17 cellular contexts compared by ENCODE assay signal in the genomic region with DNA sequence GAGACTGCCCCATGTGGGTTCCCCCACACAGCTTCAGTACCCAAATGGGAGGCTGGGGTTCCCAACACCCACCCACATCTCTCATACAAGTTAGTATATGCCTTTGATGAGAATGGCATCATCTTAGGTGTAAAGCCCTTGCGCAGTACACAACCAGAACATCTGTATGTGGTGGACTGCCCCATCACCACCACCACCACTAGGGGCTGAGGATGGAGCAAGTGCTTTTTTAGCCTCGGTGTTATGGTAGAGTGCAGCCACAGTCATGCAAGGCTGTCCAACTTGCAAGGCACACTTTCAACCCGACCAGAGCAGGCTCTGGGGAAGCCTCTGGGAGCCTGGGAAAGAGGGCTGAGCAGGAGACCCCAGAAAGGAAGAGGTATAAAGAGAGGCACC.
"Had no signal": no experiment of that assay in that cellular context is flagged by ENCODE, and none has a peak within 500 bp of the region (broad histone marks: within the 10 kb centered on the region; RNA-seq: fewer than 3 reads in every experiment).

No MANE protein-coding gene starts in this region.

- H3K27me3 Mint-ChIP-seq: activated CD4-positive, alpha-beta T cell treated with anti-CD3 and anti-CD28 coated beads, Interleukin-2, amount 10 ng/mL, durations not matched to agents 7 days and 5 days; activated naive CD8-positive, alpha-beta T cell treated with anti-CD3 and anti-CD28 coated beads, Interleukin-2, amount 10 ng/mL, durations not matched to agents 7 days and 5 days; memory B cell; stimulated activated naive CD8-positive, alpha-beta T cell treated with anti-CD3 and anti-CD28 coated beads, Interleukin-15, Interleukin-2, amounts not matched to agents 100 ng/mL and 50 ng/mL, for 24 hours had no signal

- H3K27ac Mint-ChIP-seq: activated CD4-positive, alpha-beta T cell treated with anti-CD3 and anti-CD28 coated beads, Interleukin-2, amount 10 ng/mL, durations not matched to agents 7 days and 5 days; activated naive CD8-positive, alpha-beta T cell treated with anti-CD3 and anti-CD28 coated beads, Interleukin-2, amount 10 ng/mL, durations not matched to agents 7 days and 5 days; activated T-cell treated with anti-CD3 and anti-CD28 coated beads, Interleukin-2, amount 50 U/mL, for 72 hours; memory B cell; natural killer cell; stimulated activated naive CD8-positive, alpha-beta T cell treated with anti-CD3 and anti-CD28 coated beads, Interleukin-15, Interleukin-2, amounts not matched to agents 100 ng/mL and 50 ng/mL, for 24 hours had no signal

- H3K4me1 Mint-ChIP-seq: activated CD4-positive, alpha-beta T cell treated with anti-CD3 and anti-CD28 coated beads, Interleukin-2, amount 10 ng/mL, durations not matched to agents 7 days and 5 days; activated naive CD8-positive, alpha-beta T cell treated with anti-CD3 and anti-CD28 coated beads, Interleukin-2, amount 10 ng/mL, durations not matched to agents 7 days and 5 days; memory B cell; natural killer cell had no signal

- ATAC-seq: activated T-cell treated with anti-CD3 and anti-CD28 coated beads, Interleukin-2, amount 50 U/mL, for 72 hours; left ventricle myocardium superior; natural killer cell; upper lobe of right lung had no signal

- DNase-seq: activated CD4-positive, alpha-beta T cell treated with anti-CD3 and anti-CD28 coated beads, Interleukin-2, amount 10 ng/mL, durations not matched to agents 7 days and 5 days; activated CD8-positive, alpha-beta memory T cell treated with anti-CD3 and anti-CD28 coated beads, Interleukin-2, amount 50 U/mL, for 48 hours; activated gamma-delta T cell treated with Interleukin-2 at 50 U/mL for 16 hours; activated naive CD8-positive, alpha-beta T cell treated with anti-CD3 and anti-CD28 coated beads, Interleukin-2, amount 10 ng/mL, durations not matched to agents 7 days and 5 days; activated T-cell treated with anti-CD3 and anti-CD28 coated beads, Interleukin-2, amount 50 U/mL, for 72 hours; hypothalamus; left ventricle myocardium superior; natural killer cell; posterior cingulate gyrus; retina; stimulated activated CD4-positive, alpha-beta T cell treated with anti-CD3 and anti-CD28 coated beads, Interleukin-4, amount 100 ng/mL, for 4 hours; stimulated activated CD8-positive, alpha-beta memory T cell treated with anti-CD3 and anti-CD28 coated beads, Interleukin-4, amount 100 ng/mL, for 48 hours; upper lobe of right lung had no signal

- H3K4me3 Mint-ChIP-seq: activated CD4-positive, alpha-beta T cell treated with anti-CD3 and anti-CD28 coated beads, Interleukin-2, amount 10 ng/mL, durations not matched to agents 7 days and 5 days; activated naive CD8-positive, alpha-beta T cell treated with anti-CD3 and anti-CD28 coated beads, Interleukin-2, amount 10 ng/mL, durations not matched to agents 7 days and 5 days; activated T-cell treated with anti-CD3 and anti-CD28 coated beads, Interleukin-2, amount 50 U/mL, for 72 hours; memory B cell; natural killer cell; stimulated activated naive CD8-positive, alpha-beta T cell treated with anti-CD3 and anti-CD28 coated beads, Interleukin-15, Interleukin-2, amounts not matched to agents 100 ng/mL and 50 ng/mL, for 24 hours had no signal

- H3K36me3 ChIP-seq: upper lobe of right lung had no signal

- H3K36me3 Mint-ChIP-seq: activated naive CD8-positive, alpha-beta T cell treated with anti-CD3 and anti-CD28 coated beads, Interleukin-2, amount 10 ng/mL, durations not matched to agents 7 days and 5 days; memory B cell; natural killer cell had no signal

- H3K9me3 ChIP-seq: upper lobe of right lung had no signal

- H3K9me3 Mint-ChIP-seq: activated CD4-positive, alpha-beta T cell treated with anti-CD3 and anti-CD28 coated beads, Interleukin-2, amount 10 ng/mL, durations not matched to agents 7 days and 5 days; activated naive CD8-positive, alpha-beta T cell treated with anti-CD3 and anti-CD28 coated beads, Interleukin-2, amount 10 ng/mL, durations not matched to agents 7 days and 5 days; activated T-cell treated with anti-CD3 and anti-CD28 coated beads, Interleukin-2, amount 50 U/mL, for 72 hours; memory B cell; natural killer cell; stimulated activated naive CD8-positive, alpha-beta T cell treated with anti-CD3 and anti-CD28 coated beads, Interleukin-15, Interleukin-2, amounts not matched to agents 100 ng/mL and 50 ng/mL, for 24 hours had no signal

- H3K4me3 ChIP-seq: skin epidermis, upper lobe of right lung had no signal

- H3K27ac ChIP-seq: epithelial cell of prostate, skin epidermis, upper lobe of right lung had no signal

- H3K4me1 ChIP-seq: upper lobe of right lung had no signal
